9 cellular contexts compared by ENCODE assay signal in the genomic region with DNA sequence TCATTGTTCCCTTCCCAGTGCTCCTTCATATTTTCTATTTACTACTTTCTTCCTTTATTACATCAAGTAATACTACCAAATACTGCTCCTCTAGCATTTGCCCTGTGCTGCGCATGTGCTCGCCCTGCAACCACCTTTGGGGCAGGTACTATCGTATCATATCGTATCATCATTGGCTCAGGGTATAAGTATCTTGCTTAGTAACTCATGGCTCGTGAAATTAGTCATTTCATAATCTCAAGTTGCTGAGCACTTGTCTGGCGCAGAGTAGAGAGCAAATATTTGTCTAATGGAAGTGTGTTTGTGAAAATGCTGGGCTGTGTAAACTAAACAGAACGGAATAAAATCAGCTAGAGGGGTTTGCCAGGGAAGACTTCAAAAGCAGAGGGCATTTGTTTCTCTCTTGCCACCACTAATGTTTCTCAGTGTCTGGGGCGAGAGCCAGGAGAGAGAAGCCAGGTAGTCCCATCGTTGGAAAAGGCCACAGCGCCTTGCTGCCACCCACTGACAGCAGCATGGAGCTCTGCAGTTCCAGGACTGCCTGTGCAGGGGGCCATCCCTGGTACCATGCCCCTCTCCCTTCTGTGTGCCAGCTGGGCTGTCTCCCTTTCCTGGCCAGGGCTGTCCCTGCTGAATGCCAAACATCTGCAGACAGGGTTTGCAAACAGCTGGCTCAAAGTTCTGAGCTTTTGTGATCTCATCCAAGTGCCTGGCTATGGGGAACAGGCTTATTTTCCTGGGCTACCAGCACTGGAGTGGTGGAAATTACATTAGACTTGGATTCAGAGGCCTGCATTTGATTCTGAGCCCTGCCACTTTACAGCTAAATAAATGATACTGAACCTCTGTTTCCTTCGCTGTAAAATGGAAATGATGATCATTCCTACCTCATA. TPM values are rescaled to one million over a fixed set of nuclear protein-coding genes. Genes with fewer than 3 reads are reported as not detected.
DNase-seq lines count a peak whose midpoint lies in the region; ATAC-seq, FAIRE-seq and TF ChIP-seq lines count a peak whose summit lies in the region.
"Had no signal": no experiment of that assay in that cellular context is flagged by ENCODE, and none has a peak within 500 bp of the region (broad histone marks: within the 10 kb centered on the region; RNA-seq: fewer than 3 reads in every experiment).

No MANE protein-coding gene starts in this region.

- POLR2A ChIA-PET in A549 (lab: Yijun Ruan, JAX) = no interaction called here

- H3K18ac ChIP-seq in mesendoderm (ENCODE audit: low read length) = no peak overlapping the region

- DNase-seq in A549 (ENCODE audit: low read depth in 1 of 2, low spot score in 1 of 2) (peak in 1 of 2 experiments; percentile 71), keratinocyte (ENCODE audit: low read depth, low spot score) (no peak), mesendoderm (no peak)
- DNase-seq in stimulated activated CD4-positive, alpha-beta T cell treated with anti-CD3 and anti-CD28 coated beads, Interleukin-15, amount 100 ng/mL, for 24 hours = no peak
- DNase-seq in effector CD8-positive, alpha-beta T cell (lab: John Stamatoyannopoulos, UW) = no peak
- DNase-seq: activated CD4-positive, alpha-beta T cell treated with anti-CD3 and anti-CD28 coated beads, Interleukin-2, amount 50 U/mL, for 48 hours had no signal

- H3K9me1 ChIP-seq in keratinocyte (ENCODE audit: control insufficient read depth, extremely low read depth, insufficient read depth, low read length) = no peaks in the 10 kb centered on the region

- no peaks in the 10 kb centered on the region for H3K79me2 ChIP-seq in keratinocyte (ENCODE audit: control insufficient read depth, insufficient read depth, low read length)
- no peaks in the 10 kb centered on the region for H3K79me2 ChIP-seq in mesendoderm (ENCODE audit: control insufficient read depth, insufficient read depth, low read length)

- TF ChIP-seq RAD21 in A549 (conservative IDR thresholded peaks at IDR 0.05 in 1 of 2, IDR thresholded peaks at IDR 0.05 in 1 of 2) = peak; percentile 76 to 84

- H3K56ac ChIP-seq in mesendoderm (ENCODE audit: low read length) = no peak overlapping the region

- no peaks in the 10 kb centered on the region for H3K79me1 ChIP-seq in mesendoderm (ENCODE audit: low read length)

- TF ChIP-seq POLR2A in A549 (IDR thresholded peaks at IDR 0.05; ENCODE audit: low read length) = no peak

- no peaks in the 10 kb centered on the region for H3K9me3 ChIP-seq in A549
- H3K9me3 ChIP-seq in keratinocyte (ENCODE audit: control insufficient read depth, low read depth, low read length) = no peaks in the 10 kb centered on the region

- H4K5ac ChIP-seq in mesendoderm (ENCODE audit: low read length) = no peak overlapping the region

- no peak overlapping the region for H3K9ac ChIP-seq in keratinocyte (ENCODE audit: control insufficient read depth, extremely low read depth, insufficient read depth, low read length)
- H3K9ac ChIP-seq in mesendoderm (ENCODE audit: low read length) = no peak overlapping the region

- no peak overlapping the region for H3K4me3 ChIP-seq in A549
- H3K4me3 ChIP-seq in WI38 (ENCODE audit: low read depth, low read length) = no peak overlapping the region
- no peak overlapping the region for H3K4me3 ChIP-seq in keratinocyte (ENCODE audit: control insufficient read depth in 2 of 3, extremely low read depth in 1 of 3, insufficient read depth in 2 of 3, low read depth in 1 of 3, low read length in 3 of 3)
- no peak overlapping the region for H3K4me3 ChIP-seq in mesendoderm (ENCODE audit: low read length)

- H2BK15ac ChIP-seq in mesendoderm (replicated peaks; ENCODE audit: low read depth) = no peak overlapping the region

- peaks cover 37% of the 10 kb centered on the region for H3K4me1 ChIP-seq in A549
- H3K4me1 ChIP-seq in keratinocyte (ENCODE audit: control insufficient read depth, extremely low read depth, insufficient read depth, low read length) = no peaks in the 10 kb centered on the region
- no peaks in the 10 kb centered on the region for H3K4me1 ChIP-seq in mesendoderm (ENCODE audit: control insufficient read depth, low read depth, low read length)

- no peaks in the 10 kb centered on the region for H3K36me3 ChIP-seq in keratinocyte (ENCODE audit: control insufficient read depth in 2 of 2, extremely low read depth in 1 of 2, insufficient read depth in 2 of 2, low read length in 2 of 2)
- H3K36me3 ChIP-seq in mesendoderm (ENCODE audit: control insufficient read depth, insufficient read depth, low read length) = no peaks in the 10 kb centered on the region

- H3K27me3 ChIP-seq in keratinocyte (ENCODE audit: control insufficient read depth, extremely low read depth, insufficient read depth, low read length) (peaks cover 15% of the 10 kb centered on the region), mesendoderm (ENCODE audit: insufficient read depth, low read length, poor library complexity) (no peaks in the 10 kb centered on the region)

- WGBS in A549 (ENCODE audit: missing lambda C conversion rate) = 16% methylated on average over 10 of the region's 11 CpGs
- WGBS in mesendoderm (ENCODE audit: extremely low coverage, insufficient coverage, low lambda C conversion rate) = no CpG with 5 or more reads among the region's 11 CpGs

- peak overlapping the region; percentile 65 for H3K4me2 ChIP-seq in A549
- no peak overlapping the region for H3K4me2 ChIP-seq in keratinocyte (ENCODE audit: control insufficient read depth, extremely low read depth, insufficient read depth, low read depth, low read length)
- H3K4me2 ChIP-seq in mesendoderm (ENCODE audit: low read length) = no peak overlapping the region

- no peak overlapping the region for H3K4ac ChIP-seq in mesendoderm (ENCODE audit: low read depth, low read length)

- no peak overlapping the region for H2BK120ac ChIP-seq in mesendoderm (ENCODE audit: low read depth, low read length)

- H2AFZ ChIP-seq in keratinocyte (ENCODE audit: control insufficient read depth, low read length) = no peak overlapping the region

- H4K8ac ChIP-seq in mesendoderm (ENCODE audit: low read depth, low read length) = no peak overlapping the region

- ATAC-seq in A549 (peak; percentile 68 to 83), HG02763 (IDR thresholded peaks at IDR 0.05; ENCODE audit: unreplicated experiment) (no peak)

- H3K27ac ChIP-seq in A549 (peak overlapping the region; percentile 47 to 62; a peak in 5 of 6 replicates), keratinocyte (ENCODE audit: control insufficient read depth, insufficient read depth, low read length) (no peak overlapping the region), mesendoderm (ENCODE audit: low read depth, low read length) (no peak overlapping the region)

- dilution Hi-C loops in keratinocyte (cut with MboI; ENCODE audit: extremely low pct_ligation_motif_present, low sequenced_read_pairs) = no loop called here

- CTCF ChIA-PET in A549 (lab: Yijun Ruan, JAX) = interaction anchor here (0.5 to 2.3 kb wide), 22 partner anchors 10 to 878 kb away, joined by 3 to 11 read pairs (median 3); partner anchors contain the start of genes ECHDC2 and ZYG11A

- TF ChIP-seq CTCF in A549 (IDR thresholded peaks at IDR 0.05) (peak; percentile 52), LNCAP (IDR thresholded peaks at IDR 0.05) (peak; percentile 75; the same call in 1 of the 2 replicates), WI38 (IDR thresholded peaks at IDR 0.05; ENCODE audit: low read depth, low read length) (0 out of 2 replicates have a peak, but pooled peaks have one; percentile 11), keratinocyte (optimal IDR thresholded peaks at IDR 0.05 in 1 of 3, IDR thresholded peaks at IDR 0.05 in 1 of 3, conservative IDR thresholded peaks at IDR 0.05 in 1 of 3; ENCODE audit: extremely low read depth in 1 of 3, insufficient read depth in 2 of 3, low read length in 3 of 3) (peak; percentile 11 to 59 (median 36))

- TF ChIP-seq EP300 in A549 (IDR thresholded peaks at IDR 0.05) = no peak

- FAIRE-seq in A549 (lab: Jason Lieb, UNC) = no peak
- no peak for FAIRE-seq in keratinocyte (lab: Jason Lieb, UNC)

- no peak overlapping the region for H2AK5ac ChIP-seq in mesendoderm (ENCODE audit: low read length)

- H4K20me1 ChIP-seq in keratinocyte (ENCODE audit: control insufficient read depth, extremely low read depth, insufficient read depth, low read length) = no peaks in the 10 kb centered on the region

- H2BK5ac ChIP-seq in mesendoderm (ENCODE audit: low read length) = no peak overlapping the region

- H3K23ac ChIP-seq in mesendoderm (ENCODE audit: low read length) = no peak overlapping the region

RNA-seq across cellular contexts. Expression of gene CPT2, which starts 19.9 kb away (rescaled TPM):
- polyA plus RNA-seq in A549 (2011; rRNA removed) (8.4 and 10.0 TPM in 2 replicates), A549 (2017; fragmentation: RNase III; extraction: RNeasy Plus Mini Kit Qiagen cat#74134 plus additional on column Dnase treatment) (5.5 to 5.9 TPM (median 5.6 TPM) in 3 replicates), keratinocyte (13.8 to 21.6 TPM (median 16.6 TPM) in 3 replicates)
- polyA plus RNA-seq in A549 (2012; cell fraction: cytosol; rRNA removed) = 6.3 and 7.7 TPM in 2 replicates
- 6.0 and 6.4 TPM in 2 replicates for polyA plus RNA-seq in A549 (2012; cell fraction: nucleus; rRNA removed)
- 8.7 and 9.1 TPM in 2 replicates for polyA minus RNA-seq in A549 (2011; rRNA and poly(A)+ RNA removed)
- polyA plus RNA-seq in keratinocyte (2011; ENCODE audit: low read depth) = 10.4 TPM
- 12.3 and 15.2 TPM in 2 replicates for polyA plus RNA-seq in keratinocyte (2011; cell fraction: cytosol; rRNA removed)
- polyA plus RNA-seq in keratinocyte (2011; cell fraction: nucleus; rRNA removed) = 20.5 and 24.3 TPM in 2 replicates
- 11.8 and 12.7 TPM in 2 replicates for polyA plus RNA-seq in keratinocyte (2012; ENCODE audit: low replicate concordance)
- 7.8 to 14.1 TPM (median 14.1 TPM) in 3 replicates for polyA minus RNA-seq in keratinocyte
- polyA minus RNA-seq in keratinocyte (2011; cell fraction: cytosol; rRNA and poly(A)+ RNA removed) = 9.4 TPM
- 12.0 and 15.6 TPM in 2 replicates for polyA minus RNA-seq in keratinocyte (2011; cell fraction: nucleus; rRNA and poly(A)+ RNA removed)
- 14.8 TPM for polyA plus RNA-seq in mesendoderm (2013, experiment 1 of 2)
- polyA plus RNA-seq in mesendoderm (2013, experiment 2 of 2) = 14.5 TPM

RNA-seq across cellular contexts. Expression of gene SLC1A7, which starts 34.3 kb away (rescaled TPM):
- polyA plus RNA-seq in A549 (2011; rRNA removed) (0.12 TPM in 2 replicates), A549 (2017; fragmentation: RNase III; extraction: RNeasy Plus Mini Kit Qiagen cat#74134 plus additional on column Dnase treatment) (0.03 to 0.07 TPM (median 0.04 TPM) in 3 replicates), keratinocyte (not detected in 3 replicates)
- polyA plus RNA-seq in A549 (2012; cell fraction: cytosol; rRNA removed) = 0.08 and 0.09 TPM in 2 replicates
- polyA plus RNA-seq in A549 (2012; cell fraction: nucleus; rRNA removed) = 0.24 and 0.25 TPM in 2 replicates
- polyA minus RNA-seq in A549 (2011; rRNA and poly(A)+ RNA removed) = 0.12 TPM in 1 of 2 replicates, not detected in the other
- polyA plus RNA-seq in keratinocyte (2011; ENCODE audit: low read depth) = not detected
- not detected in 2 replicates for polyA plus RNA-seq in keratinocyte (2011; cell fraction: cytosol; rRNA removed)
- not detected in 2 replicates for polyA plus RNA-seq in keratinocyte (2011; cell fraction: nucleus; rRNA removed)
- not detected in 2 replicates for polyA plus RNA-seq in keratinocyte (2012; ENCODE audit: low replicate concordance)
- polyA minus RNA-seq in keratinocyte = not detected in 3 replicates
- polyA minus RNA-seq in keratinocyte (2011; cell fraction: cytosol; rRNA and poly(A)+ RNA removed) = not detected
- polyA minus RNA-seq in keratinocyte (2011; cell fraction: nucleus; rRNA and poly(A)+ RNA removed) = not detected in 2 replicates
- not detected for polyA plus RNA-seq in mesendoderm (2013, experiment 1 of 2)
- polyA plus RNA-seq in mesendoderm (2013, experiment 2 of 2) = 0.01 TPM

RNA-seq across cellular contexts. Expression of gene CZIB, which starts 43.7 kb away (rescaled TPM):
- polyA plus RNA-seq in A549 (2011; rRNA removed) (60.1 and 66.2 TPM in 2 replicates), A549 (2017; fragmentation: RNase III; extraction: RNeasy Plus Mini Kit Qiagen cat#74134 plus additional on column Dnase treatment) (33.1 to 33.4 TPM (median 33.2 TPM) in 3 replicates), keratinocyte (41.9 to 52.6 TPM (median 48.8 TPM) in 3 replicates)
- 37.7 and 39.2 TPM in 2 replicates for polyA plus RNA-seq in A549 (2012; cell fraction: cytosol; rRNA removed)
- 25.2 and 28.7 TPM in 2 replicates for polyA plus RNA-seq in A549 (2012; cell fraction: nucleus; rRNA removed)
- polyA minus RNA-seq in A549 (2011; rRNA and poly(A)+ RNA removed) = 21.9 and 25.0 TPM in 2 replicates
- polyA plus RNA-seq in keratinocyte (2011; ENCODE audit: low read depth) = 17.4 TPM
- polyA plus RNA-seq in keratinocyte (2011; cell fraction: cytosol; rRNA removed) = 34.0 and 42.7 TPM in 2 replicates
- polyA plus RNA-seq in keratinocyte (2011; cell fraction: nucleus; rRNA removed) = 40.3 and 44.7 TPM in 2 replicates
- 34.0 and 34.1 TPM in 2 replicates for polyA plus RNA-seq in keratinocyte (2012; ENCODE audit: low replicate concordance)
- polyA minus RNA-seq in keratinocyte = 14.6 to 17.2 TPM (median 17.0 TPM) in 3 replicates
- polyA minus RNA-seq in keratinocyte (2011; cell fraction: cytosol; rRNA and poly(A)+ RNA removed) = 11.9 TPM
- 6.1 and 12.9 TPM in 2 replicates for polyA minus RNA-seq in keratinocyte (2011; cell fraction: nucleus; rRNA and poly(A)+ RNA removed)
- 49.8 TPM for polyA plus RNA-seq in mesendoderm (2013, experiment 1 of 2)
- 48.5 TPM for polyA plus RNA-seq in mesendoderm (2013, experiment 2 of 2)

Comparison
In these comparisons a context has a peak if more than half of its experiments do, and no peak if none do; other contexts are left out.
1. H3K27ac ChIP-seq: peak in A549 (2 of 2); none in keratinocyte (single experiment) and mesendoderm (single experiment).
2. CTCF ChIP-seq: peak in every context shown above with its lines; median percentile 75 in LNCAP; 52 in A549; 36 in keratinocyte; 11 in WI38.